ENCODE assay signal across 8 cellular contexts in the genomic region with DNA sequence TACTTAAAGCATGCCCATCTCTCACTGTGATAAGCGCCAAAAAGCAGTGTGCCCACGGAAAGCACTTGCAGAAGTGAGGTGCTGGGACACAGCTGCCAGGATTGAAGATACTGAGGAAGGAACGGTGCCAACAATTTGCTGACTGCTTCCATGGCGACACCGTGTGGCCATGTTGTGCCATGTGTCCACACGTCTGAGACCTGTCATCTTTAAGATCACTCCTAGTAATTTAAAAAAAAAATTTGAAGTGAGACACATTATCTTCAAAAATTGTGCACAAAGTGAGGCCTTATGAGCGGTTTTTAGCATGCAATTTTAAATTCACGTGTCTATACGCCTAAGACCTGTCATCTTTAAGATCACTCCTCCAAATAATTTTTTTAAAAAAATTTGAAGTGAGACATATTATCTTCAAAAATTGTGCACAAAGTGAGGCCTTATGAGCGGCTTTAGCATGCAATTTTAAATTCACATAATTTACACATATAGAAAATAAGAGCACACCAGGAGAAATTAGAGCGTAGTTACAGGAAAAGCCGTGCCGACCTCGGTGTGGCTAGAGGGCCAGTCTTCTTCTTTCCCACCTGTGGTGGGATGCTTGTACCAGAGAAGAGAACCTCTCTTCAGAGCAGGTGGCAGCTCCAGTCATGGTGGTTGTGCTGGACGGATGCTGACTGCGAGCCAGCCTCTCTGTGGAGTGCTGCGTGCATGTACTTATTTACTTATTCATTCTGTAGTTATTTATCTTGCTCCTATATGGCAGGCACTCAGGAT. TPM values are rescaled to one million over a fixed set of nuclear protein-coding genes. Genes with fewer than 3 reads are reported as not detected.
DNase-seq lines count a peak whose midpoint lies in the region; ATAC-seq and TF ChIP-seq lines count a peak whose summit lies in the region.

No MANE protein-coding gene starts in this region.

- no peaks in the 10 kb centered on the region for H4K20me1 ChIP-seq in fibroblast of lung (ENCODE audit: control insufficient read depth, extremely low read depth, insufficient read depth, low read length)

- peak; percentile 84 for ATAC-seq in activated CD8-positive, alpha-beta memory T cell treated with anti-CD3 and anti-CD28 coated beads, Interleukin-2, amount 10 ng/mL, durations not matched to agents 7 days and 5 days
- ATAC-seq in GM18873 (IDR thresholded peaks at IDR 0.05; ENCODE audit: low FRiP score, unreplicated experiment): no peak
- no peak for ATAC-seq in HG02840 (IDR thresholded peaks at IDR 0.05; ENCODE audit: low FRiP score, unreplicated experiment)

- no peak overlapping the region for H3K4me2 ChIP-seq in fibroblast of lung (ENCODE audit: extremely low read depth, insufficient read depth, low read length)

- no peaks in the 10 kb centered on the region for H3K9me3 Mint-ChIP-seq in activated CD8-positive, alpha-beta memory T cell treated with anti-CD3 and anti-CD28 coated beads, Interleukin-2, amount 10 ng/mL, durations not matched to agents 7 days and 5 days (ENCODE audit: low read depth)

- no peak overlapping the region for H3K27ac ChIP-seq in fibroblast of lung (ENCODE audit: insufficient read depth, low read length)

- TF ChIP-seq CTCF in AG04449 (IDR thresholded peaks at IDR 0.05; ENCODE audit: insufficient read depth, low read length, missing control alignments) (peak; percentile 35), GM12874 (IDR thresholded peaks at IDR 0.05; ENCODE audit: insufficient read depth, low read depth, low read length) (peak; percentile 81), fibroblast of lung (conservative IDR thresholded peaks at IDR 0.05 in 1 of 2, IDR thresholded peaks at IDR 0.05 in 1 of 2; ENCODE audit: low read depth in 1 of 2, low read length in 2 of 2) (peak; percentile 42 to 58)

- H3K4me1 Mint-ChIP-seq in activated CD8-positive, alpha-beta memory T cell treated with anti-CD3 and anti-CD28 coated beads, Interleukin-2, amount 10 ng/mL, durations not matched to agents 7 days and 5 days: peaks cover 2% of the 10 kb centered on the region

- H3K4me3 Mint-ChIP-seq in activated CD8-positive, alpha-beta memory T cell treated with anti-CD3 and anti-CD28 coated beads, Interleukin-2, amount 10 ng/mL, durations not matched to agents 7 days and 5 days: no peak overlapping the region

- peaks cover 4% of the 10 kb centered on the region for H3K27me3 ChIP-seq in fibroblast of lung (ENCODE audit: control insufficient read depth, insufficient read depth, low read length)

- H3K9me3 ChIP-seq in fibroblast of lung (ENCODE audit: control insufficient read depth, insufficient read depth, low read depth, low read length): no peaks in the 10 kb centered on the region

- CTCF ChIA-PET in AG04449 (lab: Yijun Ruan, JAX): no interaction called here
- CTCF ChIA-PET in activated CD8-positive, alpha-beta memory T cell treated with anti-CD3 and anti-CD28 coated beads, Interleukin-2, amount 10 ng/mL, durations not matched to agents 7 days and 5 days (lab: Charles Lee): interaction anchor here (1.0 to 1.1 kb wide), 4 partner anchors 14 to 124 kb away, joined by 3 to 5 read pairs (median 3); no protein-coding TSS in a partner anchor

- no peaks in the 10 kb centered on the region for H3K36me3 Mint-ChIP-seq in activated CD8-positive, alpha-beta memory T cell treated with anti-CD3 and anti-CD28 coated beads, Interleukin-2, amount 10 ng/mL, durations not matched to agents 7 days and 5 days

- POLR2A ChIA-PET in AG04449 (lab: Yijun Ruan, JAX): no interaction called here

- peaks cover 23% of the 10 kb centered on the region for H3K27me3 Mint-ChIP-seq in activated CD8-positive, alpha-beta memory T cell treated with anti-CD3 and anti-CD28 coated beads, Interleukin-2, amount 10 ng/mL, durations not matched to agents 7 days and 5 days

- no peak overlapping the region for H3K27ac Mint-ChIP-seq in activated CD8-positive, alpha-beta memory T cell treated with anti-CD3 and anti-CD28 coated beads, Interleukin-2, amount 10 ng/mL, durations not matched to agents 7 days and 5 days

- no peaks in the 10 kb centered on the region for H3K4me1 ChIP-seq in fibroblast of lung (ENCODE audit: control insufficient read depth, extremely low read depth, insufficient read depth, low read length)

- H2AFZ ChIP-seq in fibroblast of lung (ENCODE audit: low read length): no peak overlapping the region

- DNase-seq in AG04449 (ENCODE audit: low read depth, low spot score) (no peak), NCI-H345 treated with DMSO at 0.1 percent for 48 hours (lab: John Stamatoyannopoulos, UW; ENCODE audit: unreplicated experiment) (peak; percentile 78), fibroblast of lung (ENCODE audit: low read depth in 2 of 2) (peak; percentile 40 to 50), non-pigmented ciliary epithelial cell (ENCODE audit: low read depth) (peak; percentile 18)
- peak; percentile 73 for DNase-seq in activated CD8-positive, alpha-beta memory T cell treated with anti-CD3 and anti-CD28 coated beads, Interleukin-2, amount 10 ng/mL, durations not matched to agents 7 days and 5 days

- no peaks in the 10 kb centered on the region for H3K36me3 ChIP-seq in fibroblast of lung (ENCODE audit: control insufficient read depth, insufficient read depth, low read length)

- H3K4me3 ChIP-seq in AG04449 (ENCODE audit: low read depth, low read length): no peak overlapping the region
- no peak overlapping the region for H3K4me3 ChIP-seq in fibroblast of lung (replicated peaks in 1 of 4; ENCODE audit: control extremely low read depth in 1 of 4, insufficient read depth in 1 of 4, low read depth in 3 of 4, low read length in 4 of 4)

- no peak overlapping the region for H3K9ac ChIP-seq in fibroblast of lung (ENCODE audit: insufficient read depth, low read length)

- no peaks in the 10 kb centered on the region for H3K79me2 ChIP-seq in fibroblast of lung (ENCODE audit: control insufficient read depth, insufficient read depth, low read length)

RNA-seq across cellular contexts. Expression of a gene that starts 21.4 kb away (rescaled TPM):
- total RNA-seq in activated CD8-positive, alpha-beta memory T cell treated with anti-CD3 and anti-CD28 coated beads, Interleukin-2, amount 10 ng/mL, durations not matched to agents 7 days and 5 days: 1 to 10 TPM; 1.7 to 2.8 TPM
- total RNA-seq in fibroblast of lung: 0.17 and 0.26 TPM in 2 replicates
- 0.14 TPM in 1 of 2 replicates, not detected in the other for polyA plus RNA-seq in fibroblast of lung
- polyA plus RNA-seq in fibroblast of lung (2012): 0.16 TPM in 1 of 2 replicates, not detected in the other
- polyA minus RNA-seq in fibroblast of lung (ENCODE audit: low replicate concordance): not detected in 2 replicates
